ENCODE assay signal across 23 cellular contexts in the genomic region with DNA sequence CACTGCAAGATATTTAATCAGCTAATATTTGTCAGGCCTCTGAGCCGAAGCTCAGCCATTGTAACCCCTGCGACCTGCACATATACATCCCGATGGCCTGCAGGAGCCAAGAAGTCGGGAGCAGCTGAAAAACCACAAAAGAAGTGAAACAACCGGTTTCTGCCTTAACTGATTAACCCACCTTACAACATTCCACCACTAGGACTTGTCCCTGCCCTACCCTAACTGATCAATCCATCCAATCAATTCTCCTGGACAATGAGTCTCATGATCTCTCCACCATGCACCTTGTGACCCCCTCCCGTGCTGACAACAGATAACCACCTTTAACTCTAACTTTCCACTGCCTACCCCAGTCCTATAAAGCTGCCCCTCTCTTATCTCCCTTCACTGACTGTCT.
DNase-seq lines count a peak whose midpoint lies in the region; TF ChIP-seq lines count a peak whose summit lies in the region.
"Had no signal": no experiment of that assay in that cellular context is flagged by ENCODE, and none has a peak within 500 bp of the region (broad histone marks: within the 10 kb centered on the region; RNA-seq: fewer than 3 reads in every experiment).

No MANE protein-coding gene starts in this region.

- intact Hi-C loops in cardiac septum (cut with DNase I) = no loop called here

- H3K27ac Mint-ChIP-seq in chondrocyte (ENCODE audit: unreplicated experiment) = no peak overlapping the region
- H3K27ac Mint-ChIP-seq: CD8-positive, alpha-beta memory T cell had no signal

- 44% methylated on average over 6 of the region's 6 CpGs for WGBS in hepatocyte (ENCODE audit: low lambda C conversion rate, missing lambda C conversion rate)

- H3K4me3 ChIP-seq in hepatocyte = no peak overlapping the region
- H3K4me3 ChIP-seq: A549, PC-9, SJCRH30 had no signal

- H3K79me2 ChIP-seq in hepatocyte = no peaks in the 10 kb centered on the region

- H3K36me3 ChIP-seq in hepatocyte (replicated peaks; ENCODE audit: insufficient read depth, low read depth) = no peaks in the 10 kb centered on the region
- H3K36me3 ChIP-seq: SJCRH30 had no signal

- H3K36me3 Mint-ChIP-seq in chondrocyte (ENCODE audit: low read depth) = no peaks in the 10 kb centered on the region
- H3K36me3 Mint-ChIP-seq: CD8-positive, alpha-beta memory T cell had no signal

- H3K27me3 ChIP-seq in hepatocyte = no peaks in the 10 kb centered on the region
- H3K27me3 ChIP-seq: SJCRH30 had no signal

- H4K20me1 ChIP-seq in hepatocyte (ENCODE audit: insufficient read depth, poor library complexity, severe bottlenecking) = no peaks in the 10 kb centered on the region

- H3K4me1 Mint-ChIP-seq in chondrocyte (ENCODE audit: low read depth) = no peaks in the 10 kb centered on the region

- peak overlapping the region; percentile 52 for H3K4me2 ChIP-seq in hepatocyte
- H3K4me2 ChIP-seq: A549, PC-9 had no signal

- H3K9me3 Mint-ChIP-seq in chondrocyte (ENCODE audit: low read depth) = peaks cover 8% of the 10 kb centered on the region

- peak overlapping the region; percentile 13 for H2AFZ ChIP-seq in hepatocyte
- H2AFZ ChIP-seq: PC-9 had no signal

- no peak overlapping the region for H3K4me3 Mint-ChIP-seq in chondrocyte (ENCODE audit: unreplicated experiment)
- H3K4me3 Mint-ChIP-seq: CD8-positive, alpha-beta memory T cell had no signal

- H3K9me2 ChIP-seq in hepatocyte (replicated peaks; ENCODE audit: insufficient read depth) = no peaks in the 10 kb centered on the region

- H3K27ac ChIP-seq in hepatocyte = peak overlapping the region; percentile 39
- H3K27ac ChIP-seq: A549, HL-60, PC-9, SJCRH30 had no signal

- H3K27me3 Mint-ChIP-seq in chondrocyte (ENCODE audit: low read depth) = no peaks in the 10 kb centered on the region
- H3K27me3 Mint-ChIP-seq: CD8-positive, alpha-beta memory T cell had no signal

- DNase-seq in H4 (ENCODE audit: low spot score) (peak; percentile 1), hepatocyte (ENCODE audit: low spot score) (peak; percentile 5), mucosa of gallbladder (ENCODE audit: low spot score) (peak; percentile 84), ureter (ENCODE audit: low spot score) (peak; percentile 48), chondrocyte (ENCODE audit: low spot score) (no peak), cardiac septum (ENCODE audit: low spot score) (no peak), NCI-H446 treated with DMSO at 0.1 percent for 48 hours (lab: John Stamatoyannopoulos, UW) (no peak)
- DNase-seq: C1 segment of cervical spinal cord; Calu3; CD8-positive, alpha-beta memory T cell; DMS79 treated with DMSO at 0.1 percent for 48 hours; NCI-H1048; NCI-H1417; NCI-H1694 treated with DMSO at 0.1 percent for 48 hours; NCI-H2081 treated with DMSO at 0.1 percent for 48 hours; NCI-H2171 treated with DMSO at 0.1 percent for 48 hours; NCI-H345; NCI-H524; NCI-H774; SJCRH30 had no signal

- H3K9me3 ChIP-seq in hepatocyte (ENCODE audit: low read depth) = no peaks in the 10 kb centered on the region
- H3K9me3 ChIP-seq: A549, SJCRH30 had no signal

- TF ChIP-seq CTCF in hepatocyte (IDR thresholded peaks at IDR 0.05; ENCODE audit: poor library complexity) (no peak), chondrocyte (IDR thresholded peaks at IDR 0.05) (no peak)

- no peaks in the 10 kb centered on the region for H3K4me1 ChIP-seq in hepatocyte (ENCODE audit: insufficient read depth)
- H3K4me1 ChIP-seq: A549, SJCRH30 had no signal

Comparison
In these comparisons a context has a peak if more than half of its experiments do, and no peak if none do; other contexts are left out.
1. DNase-seq: peak in H4 (single experiment), hepatocyte (single experiment), mucosa of gallbladder (single experiment) and ureter (single experiment); none in chondrocyte (single experiment), cardiac septum (single experiment) and NCI-H446 treated with DMSO at 0.1 percent for 48 hours (single experiment).